ENCODE assay signal across 1 cellular context in genomic region chr12:65740873-65741600, GRCh38.
TF ChIP-seq lines count a peak whose summit lies in the region.

No MANE protein-coding gene starts in this region.

TF ChIP-seq in HepG2, 621 proteins besides CTCF, POLR2A, EP300 and RAD21 (continued from another document):
- TF ChIP-seq E2F1 (CRISPR knock-in tag; IDR thresholded peaks at IDR 0.05): 0 out of 2 replicates have a peak, but pooled peaks have one; percentile 21
- TF ChIP-seq MLXIP (CRISPR knock-in tag; IDR thresholded peaks at IDR 0.05; ENCODE audit: borderline replicate concordance): no peak
- no peak for TF ChIP-seq ARID2 (CRISPR knock-in tag; IDR thresholded peaks at IDR 0.05; ENCODE audit: borderline replicate concordance)
- peak; percentile 36; the same call in 1 of the 2 replicates for TF ChIP-seq ZBTB10 (CRISPR knock-in tag; IDR thresholded peaks at IDR 0.05; ENCODE audit: borderline replicate concordance)
- no peak for TF ChIP-seq ETV5 (CRISPR knock-in tag; IDR thresholded peaks at IDR 0.05; ENCODE audit: borderline replicate concordance)
- no peak for TF ChIP-seq ZBTB2 (CRISPR knock-in tag; IDR thresholded peaks at IDR 0.05; ENCODE audit: low read depth)
- TF ChIP-seq ELF3 (CRISPR knock-in tag; IDR thresholded peaks at IDR 0.05): no peak
- no peak for TF ChIP-seq EED (CRISPR knock-in tag; IDR thresholded peaks at IDR 0.05)
- no peak for TF ChIP-seq NRL (CRISPR knock-in tag; IDR thresholded peaks at IDR 0.05; ENCODE audit: borderline replicate concordance)
- no peak for TF ChIP-seq ZGPAT (CRISPR knock-in tag; IDR thresholded peaks at IDR 0.05)
- no peak for TF ChIP-seq PRMT3 (CRISPR knock-in tag; IDR thresholded peaks at IDR 0.05; ENCODE audit: borderline replicate concordance, low read depth)
- peak; percentile 51; the same call in 1 of the 2 replicates for TF ChIP-seq SAP130 (CRISPR knock-in tag; IDR thresholded peaks at IDR 0.05; ENCODE audit: low read depth)
- no peak for TF ChIP-seq HHEX (CRISPR knock-in tag; IDR thresholded peaks at IDR 0.05)
- TF ChIP-seq ZNF382 (CRISPR knock-in tag; IDR thresholded peaks at IDR 0.05; ENCODE audit: borderline replicate concordance): no peak
- no peak for TF ChIP-seq TSC22D2 (CRISPR knock-in tag; IDR thresholded peaks at IDR 0.05; ENCODE audit: borderline replicate concordance)
- TF ChIP-seq CENPT (CRISPR knock-in tag; IDR thresholded peaks at IDR 0.05; ENCODE audit: low read depth): no peak
- peak; percentile 17; the same call in 1 of the 2 replicates for TF ChIP-seq ARNT2 (CRISPR knock-in tag; IDR thresholded peaks at IDR 0.05; ENCODE audit: low read depth)
- TF ChIP-seq ZNF550 (CRISPR knock-in tag; IDR thresholded peaks at IDR 0.05; ENCODE audit: borderline replicate concordance): no peak
- no peak for TF ChIP-seq POLR2AphosphoS5 (IDR thresholded peaks at IDR 0.05; ENCODE audit: low read depth, low read length)
- TF ChIP-seq ZNF800 (CRISPR knock-in tag; IDR thresholded peaks at IDR 0.05): no peak
- TF ChIP-seq TOE1 (CRISPR knock-in tag; IDR thresholded peaks at IDR 0.05): no peak
- TF ChIP-seq SMARCE1 (IDR thresholded peaks at IDR 0.05; ENCODE audit: borderline replicate concordance): no peak
- no peak for TF ChIP-seq TMF1 (CRISPR knock-in tag; IDR thresholded peaks at IDR 0.05; ENCODE audit: low read depth)
- TF ChIP-seq MAFF (IDR thresholded peaks at IDR 0.05; ENCODE audit: low read depth, low read length): no peak
- TF ChIP-seq ZNF687 (CRISPR knock-in tag; IDR thresholded peaks at IDR 0.05): peak; percentile 65
- no peak for TF ChIP-seq KMT2A (CRISPR knock-in tag; IDR thresholded peaks at IDR 0.05)
- TF ChIP-seq FOXP1 (IDR thresholded peaks at IDR 0.05): no peak
- no peak for TF ChIP-seq FOXP1 (CRISPR knock-in tag; IDR thresholded peaks at IDR 0.05)
- TF ChIP-seq HBP1 (CRISPR knock-in tag; IDR thresholded peaks at IDR 0.05; ENCODE audit: low read depth): no peak
- TF ChIP-seq TCF7 (IDR thresholded peaks at IDR 0.05; ENCODE audit: low read depth): no peak
- no peak for TF ChIP-seq ZKSCAN8 (CRISPR knock-in tag; IDR thresholded peaks at IDR 0.05; ENCODE audit: borderline replicate concordance)
- no peak; the same call in 1 of the 2 replicates for TF ChIP-seq KDM3A (CRISPR knock-in tag; IDR thresholded peaks at IDR 0.05; ENCODE audit: low read depth)
- TF ChIP-seq HDAC2 (CRISPR knock-in tag; IDR thresholded peaks at IDR 0.05): 0 out of 2 replicates have a peak, but pooled peaks have one; percentile 15
- TF ChIP-seq DDIT3 (CRISPR knock-in tag; IDR thresholded peaks at IDR 0.05): no peak
- TF ChIP-seq FOXK2 (IDR thresholded peaks at IDR 0.05): no peak
- no peak for TF ChIP-seq EEA1 (CRISPR knock-in tag; IDR thresholded peaks at IDR 0.05; ENCODE audit: borderline replicate concordance)
- TF ChIP-seq TEAD3 (CRISPR knock-in tag; optimal IDR thresholded peaks at IDR 0.05; ENCODE audit: borderline replicate concordance): no peak
